ENCODE assay signal across 2 cellular contexts in genomic region chr7:140202942-140203341, GRCh38.
A peak's percentile ranks its signal among the peaks of the same experiment; 100 is the strongest.
TF ChIP-seq lines count a peak whose summit lies in the region.

No MANE protein-coding gene starts in this region.

TF ChIP-seq in K562, 482 proteins besides CTCF, POLR2A, EP300 and RAD21:
- TF ChIP-seq CBX5 (IDR thresholded peaks at IDR 0.05; ENCODE audit: borderline replicate concordance, low read depth) (0 out of 2 replicates have a peak, but pooled peaks have one; percentile 22), EGR1 (conservative IDR thresholded peaks at IDR 0.05) (0 out of 2 replicates have a peak, but pooled peaks have one; percentile 21)

TF ChIP-seq in HepG2, 621 proteins besides CTCF, POLR2A, EP300 and RAD21:
- peak; percentile 99 for TF ChIP-seq ZNF761 (CRISPR knock-in tag; conservative IDR thresholded peaks at IDR 0.05)
